1 cellular context compared by ENCODE assay signal in the genomic region with DNA sequence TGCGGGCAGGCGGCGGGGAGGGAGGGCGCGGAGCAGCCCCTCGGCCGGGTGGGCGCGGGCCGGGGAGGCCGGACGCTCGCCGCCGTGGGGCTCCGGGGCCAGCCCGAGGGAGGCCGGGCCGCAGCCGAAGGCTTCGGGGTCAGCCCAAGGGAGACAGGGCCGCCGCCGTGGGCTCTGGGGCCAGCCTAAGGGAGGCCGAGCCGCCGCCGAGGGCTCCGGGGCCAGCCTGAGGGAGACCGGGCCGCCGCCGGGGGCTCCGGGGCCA.
TF ChIP-seq lines count a peak whose summit lies in the region.

No MANE protein-coding gene starts in this region.

TF ChIP-seq in K562, 482 proteins besides CTCF, POLR2A, EP300 and RAD21 (continued from another document):
- TF ChIP-seq, protein P1, sequence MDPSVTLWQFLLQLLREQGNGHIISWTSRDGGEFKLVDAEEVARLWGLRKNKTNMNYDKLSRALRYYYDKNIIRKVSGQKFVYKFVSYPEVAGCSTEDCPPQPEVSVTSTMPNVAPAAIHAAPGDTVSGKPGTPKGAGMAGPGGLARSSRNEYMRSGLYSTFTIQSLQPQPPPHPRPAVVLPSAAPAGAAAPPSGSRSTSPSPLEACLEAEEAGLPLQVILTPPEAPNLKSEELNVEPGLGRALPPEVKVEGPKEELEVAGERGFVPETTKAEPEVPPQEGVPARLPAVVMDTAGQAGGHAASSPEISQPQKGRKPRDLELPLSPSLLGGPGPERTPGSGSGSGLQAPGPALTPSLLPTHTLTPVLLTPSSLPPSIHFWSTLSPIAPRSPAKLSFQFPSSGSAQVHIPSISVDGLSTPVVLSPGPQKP (CRISPR knock-in tag; IDR thresholded peaks at IDR 0.05): no peak
- TF ChIP-seq, protein P2, sequence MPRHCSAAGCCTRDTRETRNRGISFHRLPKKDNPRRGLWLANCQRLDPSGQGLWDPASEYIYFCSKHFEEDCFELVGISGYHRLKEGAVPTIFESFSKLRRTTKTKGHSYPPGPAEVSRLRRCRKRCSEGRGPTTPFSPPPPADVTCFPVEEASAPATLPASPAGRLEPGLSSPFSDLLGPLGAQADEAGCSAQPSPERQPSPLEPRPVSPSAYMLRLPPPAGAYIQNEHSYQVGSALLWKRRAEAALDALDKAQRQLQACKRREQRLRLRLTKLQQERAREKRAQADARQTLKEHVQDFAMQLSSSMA (CRISPR knock-in tag; IDR thresholded peaks at IDR 0.05): no peak
- TF ChIP-seq WHSC1 (IDR thresholded peaks at IDR 0.05; ENCODE audit: low read length) (no peak), STAT5B (CRISPR knock-in tag; IDR thresholded peaks at IDR 0.05) (no peak), ZNF311 (CRISPR knock-in tag; IDR thresholded peaks at IDR 0.05) (no peak), CBFA2T2 (conservative IDR thresholded peaks at IDR 0.05) (no peak), SMARCC2 (IDR thresholded peaks at IDR 0.05; ENCODE audit: low read depth) (no peak), CEBPG (CRISPR knock-in tag; IDR thresholded peaks at IDR 0.05) (no peak), CEBPG (tag; conservative IDR thresholded peaks at IDR 0.05 in 1 of 2, IDR thresholded peaks at IDR 0.05 in 1 of 2) (no peak), NR2C2 (CRISPR knock-in tag; IDR thresholded peaks at IDR 0.05) (no peak), NR2C2 (tag; IDR thresholded peaks at IDR 0.05) (peak; percentile 41), LARP7 (IDR thresholded peaks at IDR 0.05) (no peak), TCF7L2 (IDR thresholded peaks at IDR 0.05; ENCODE audit: low read depth, low read length) (no peak), SMARCB1 (IDR thresholded peaks at IDR 0.05; ENCODE audit: insufficient read length, low read depth) (no peak), CBX2 (IDR thresholded peaks at IDR 0.05; ENCODE audit: insufficient read depth, low read length, poor library complexity, severe bottlenecking) (no peak)
- TF ChIP-seq, protein P3, sequence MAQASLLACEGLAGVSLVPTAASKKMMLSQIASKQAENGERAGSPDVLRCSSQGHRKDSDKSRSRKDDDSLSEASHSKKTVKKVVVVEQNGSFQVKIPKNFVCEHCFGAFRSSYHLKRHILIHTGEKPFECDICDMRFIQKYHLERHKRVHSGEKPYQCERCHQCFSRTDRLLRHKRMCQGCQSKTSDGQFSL (CRISPR knock-in tag; IDR thresholded peaks at IDR 0.05): no peak
- TF ChIP-seq, protein P3 (tag; IDR thresholded peaks at IDR 0.05): no peak
- TF ChIP-seq, protein P4, sequence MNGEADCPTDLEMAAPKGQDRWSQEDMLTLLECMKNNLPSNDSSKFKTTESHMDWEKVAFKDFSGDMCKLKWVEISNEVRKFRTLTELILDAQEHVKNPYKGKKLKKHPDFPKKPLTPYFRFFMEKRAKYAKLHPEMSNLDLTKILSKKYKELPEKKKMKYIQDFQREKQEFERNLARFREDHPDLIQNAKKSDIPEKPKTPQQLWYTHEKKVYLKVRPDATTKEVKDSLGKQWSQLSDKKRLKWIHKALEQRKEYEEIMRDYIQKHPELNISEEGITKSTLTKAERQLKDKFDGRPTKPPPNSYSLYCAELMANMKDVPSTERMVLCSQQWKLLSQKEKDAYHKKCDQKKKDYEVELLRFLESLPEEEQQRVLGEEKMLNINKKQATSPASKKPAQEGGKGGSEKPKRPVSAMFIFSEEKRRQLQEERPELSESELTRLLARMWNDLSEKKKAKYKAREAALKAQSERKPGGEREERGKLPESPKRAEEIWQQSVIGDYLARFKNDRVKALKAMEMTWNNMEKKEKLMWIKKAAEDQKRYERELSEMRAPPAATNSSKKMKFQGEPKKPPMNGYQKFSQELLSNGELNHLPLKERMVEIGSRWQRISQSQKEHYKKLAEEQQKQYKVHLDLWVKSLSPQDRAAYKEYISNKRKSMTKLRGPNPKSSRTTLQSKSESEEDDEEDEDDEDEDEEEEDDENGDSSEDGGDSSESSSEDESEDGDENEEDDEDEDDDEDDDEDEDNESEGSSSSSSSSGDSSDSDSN (IDR thresholded peaks at IDR 0.05; ENCODE audit: borderline replicate concordance in 1 of 2, low read depth in 2 of 2, low read length in 2 of 2): 0 out of 4 replicates have a peak, but pooled peaks of 1 of the 2 experiments have one; percentile 22
- TF ChIP-seq, protein P5, sequence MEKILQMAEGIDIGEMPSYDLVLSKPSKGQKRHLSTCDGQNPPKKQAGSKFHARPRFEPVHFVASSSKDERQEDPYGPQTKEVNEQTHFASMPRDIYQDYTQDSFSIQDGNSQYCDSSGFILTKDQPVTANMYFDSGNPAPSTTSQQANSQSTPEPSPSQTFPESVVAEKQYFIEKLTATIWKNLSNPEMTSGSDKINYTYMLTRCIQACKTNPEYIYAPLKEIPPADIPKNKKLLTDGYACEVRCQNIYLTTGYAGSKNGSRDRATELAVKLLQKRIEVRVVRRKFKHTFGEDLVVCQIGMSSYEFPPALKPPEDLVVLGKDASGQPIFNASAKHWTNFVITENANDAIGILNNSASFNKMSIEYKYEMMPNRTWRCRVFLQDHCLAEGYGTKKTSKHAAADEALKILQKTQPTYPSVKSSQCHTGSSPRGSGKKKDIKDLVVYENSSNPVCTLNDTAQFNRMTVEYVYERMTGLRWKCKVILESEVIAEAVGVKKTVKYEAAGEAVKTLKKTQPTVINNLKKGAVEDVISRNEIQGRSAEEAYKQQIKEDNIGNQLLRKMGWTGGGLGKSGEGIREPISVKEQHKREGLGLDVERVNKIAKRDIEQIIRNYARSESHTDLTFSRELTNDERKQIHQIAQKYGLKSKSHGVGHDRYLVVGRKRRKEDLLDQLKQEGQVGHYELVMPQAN (IDR thresholded peaks at IDR 0.05; ENCODE audit: borderline replicate concordance): no peak
TF ChIP-seq in K562: peak in this region for 8.
